Comparison of ENCODE assay signal across 25 cellular contexts in genomic region chr22:49738566-49738965, GRCh38.
"Had no signal": no experiment of that assay in that cellular context is flagged by ENCODE, and none has a peak within 500 bp of the region (broad histone marks: within the 10 kb centered on the region; RNA-seq: fewer than 3 reads in every experiment).

No MANE protein-coding gene starts in this region.

- H3K4me3 Mint-ChIP-seq: activated naive CD8-positive, alpha-beta T cell treated with anti-CD3 and anti-CD28 coated beads, Interleukin-2, amount 50 U/mL, for 24 hours; activated T-cell treated with anti-CD3 and anti-CD28 coated beads, Interleukin-2, amount 50 U/mL, for 4 hours; T-helper 2 cell treated with Interferon-gamma antibody and Interleukin-4, amounts not matched to agents 5 μg/mL and 100 μg/mL, for 36 hours; WTC11 had no signal

- H3K27ac ChIP-seq: ascending aorta, body of pancreas, SJSA1 had no signal

- H3K27ac Mint-ChIP-seq: activated naive CD4-positive, alpha-beta T cell treated with anti-CD3 and anti-CD28 coated beads, Interleukin-2, amount 50 U/mL, for 72 hours; activated naive CD8-positive, alpha-beta T cell treated with anti-CD3 and anti-CD28 coated beads, Interleukin-2, amount 50 U/mL, for 24 hours; T-helper 2 cell treated with Interferon-gamma antibody and Interleukin-4, amounts not matched to agents 5 μg/mL and 100 μg/mL, for 36 hours; WTC11 had no signal

- DNase-seq: activated CD4-positive, alpha-beta T cell treated with anti-CD3 and anti-CD28 coated beads for 48 hours; activated CD4-positive, alpha-beta T cell treated with anti-CD3 and anti-CD28 coated beads, Interleukin-2, amount 50 U/mL, for 4 hours; activated CD4-positive, CD25-positive, alpha-beta regulatory T cell treated with anti-CD3 and anti-CD28 coated beads, Interleukin-2, amount 50 U/mL, for 72 hours; activated naive CD4-positive, alpha-beta T cell treated with Interleukin-2 at 50 U/mL for 16 hours; activated naive CD8-positive, alpha-beta T cell treated with anti-CD3 and anti-CD28 coated beads, Interleukin-2, amount 50 U/mL, for 24 hours; activated T-cell treated with anti-CD3 and anti-CD28 coated beads, Interleukin-2, amount 50 U/mL, for 4 hours; amniotic stem cell; body of pancreas; Karpas-422; MM.1S; NCI-H1105 treated with DMSO at 0.1 percent for 48 hours; NCI-H1436 treated with DMSO at 0.1 percent for 48 hours; NCI-H187; NCI-H2081; NCI-H446; NCI-H524; SHP77; SW 1271 had no signal

- H3K27me3 ChIP-seq: ascending aorta, SJSA1 had no signal

- ATAC-seq: activated naive CD4-positive, alpha-beta T cell treated with anti-CD3 and anti-CD28 coated beads, Interleukin-2, amount 50 U/mL, for 72 hours; activated naive CD8-positive, alpha-beta T cell treated with anti-CD3 and anti-CD28 coated beads, Interleukin-2, amount 50 U/mL, for 24 hours; activated T-cell treated with anti-CD3 and anti-CD28 coated beads, Interleukin-2, amount 50 U/mL, for 4 hours; body of pancreas; K562; SK-N-SH treated with all-trans-retinoic acid at 6 μM for 48 hours; WTC11 had no signal

- H3K9me3 Mint-ChIP-seq: activated naive CD4-positive, alpha-beta T cell treated with anti-CD3 and anti-CD28 coated beads, Interleukin-2, amount 50 U/mL, for 72 hours; activated T-cell treated with anti-CD3 and anti-CD28 coated beads, Interleukin-2, amount 50 U/mL, for 4 hours had no signal

- H3K36me3 ChIP-seq: ascending aorta, SJSA1 had no signal

- H3K4me3 ChIP-seq: ascending aorta, body of pancreas, K562, SJSA1 had no signal

- H3K4me1 Mint-ChIP-seq: WTC11 had no signal

- H3K4me1 ChIP-seq: ascending aorta, body of pancreas, SJSA1 had no signal

- H3K9me3 ChIP-seq: SJSA1 had no signal
